Comparison of ENCODE assay signal across 23 cellular contexts in the genomic region with DNA sequence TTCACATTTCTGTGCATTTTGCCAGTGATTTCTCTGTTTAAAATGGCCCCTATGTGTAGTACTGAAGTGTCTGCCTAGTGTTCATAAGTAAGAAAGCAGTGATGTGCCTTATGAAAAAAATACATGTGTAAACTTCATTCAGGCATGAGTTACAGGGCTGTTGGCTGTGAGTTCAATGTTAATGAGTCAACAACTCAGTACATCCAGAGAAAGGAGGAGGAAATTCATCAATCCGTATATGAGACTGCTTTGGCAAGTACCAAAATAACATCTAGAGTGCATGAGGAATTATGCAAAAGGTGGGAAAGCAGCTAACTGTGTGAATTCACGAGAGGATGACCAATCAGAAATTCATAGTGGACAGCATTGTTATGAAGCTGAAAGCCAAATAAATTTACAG.
"Had no signal": no experiment of that assay in that cellular context is flagged by ENCODE, and none has a peak within 500 bp of the region (broad histone marks: within the 10 kb centered on the region; RNA-seq: fewer than 3 reads in every experiment).

No MANE protein-coding gene starts in this region.

- H3K36me3 ChIP-seq: ascending aorta, breast epithelium, cardiac muscle cell, colonic mucosa had no signal

- H3K27me3 ChIP-seq: ascending aorta, breast epithelium, cardiac muscle cell, colonic mucosa had no signal

- H3K9me3 ChIP-seq: ascending aorta, colonic mucosa had no signal

- H3K4me1 ChIP-seq: ascending aorta, breast epithelium, colonic mucosa had no signal

- DNase-seq: activated CD4-positive, alpha-beta memory T cell treated with anti-CD3 and anti-CD28 coated beads, Interleukin-2, amount 10 ng/mL, durations not matched to agents 7 days and 5 days; activated CD4-positive, alpha-beta T cell treated with anti-CD3 and anti-CD28 coated beads for 1 hour; activated CD4-positive, alpha-beta T cell treated with anti-CD3 and anti-CD28 coated beads for 4 hours; activated CD4-positive, alpha-beta T cell treated with anti-CD3 and anti-CD28 coated beads, Interleukin-2, amount 10 ng/mL, durations not matched to agents 7 days and 5 days; activated CD4-positive, alpha-beta T cell treated with anti-CD3 and anti-CD28 coated beads, Interleukin-2, amount 50 U/mL, for 4 hours; activated CD8-positive, alpha-beta memory T cell treated with anti-CD3 and anti-CD28 coated beads, Interleukin-2, amount 50 U/mL, for 48 hours; activated gamma-delta T cell; activated naive CD4-positive, alpha-beta T cell; activated naive CD4-positive, alpha-beta T cell treated with anti-CD3 and anti-CD28 coated beads, Interleukin-2, amount 10 ng/mL, durations not matched to agents 7 days and 5 days; activated naive CD8-positive, alpha-beta T cell treated with anti-CD3 and anti-CD28 coated beads, Interleukin-2, amount 10 ng/mL, durations not matched to agents 7 days and 5 days; activated T-cell treated with anti-CD3 and anti-CD28 coated beads for 4 hours; activated T-cell treated with anti-CD3 and anti-CD28 coated beads, Interleukin-2, amount 50 U/mL, for 24 hours; activated T-cell treated with anti-CD3 and anti-CD28 coated beads, Interleukin-2, amount 50 U/mL, for 72 hours; central memory CD4-positive, alpha-beta T cell; cerebellar nuclear complex; colonic mucosa; effector memory CD4-positive, alpha-beta T cell; endodermal cell; head of caudate nucleus; T-helper 2 cell had no signal

- H3K27ac ChIP-seq: ascending aorta, breast epithelium, cardiac muscle cell, colonic mucosa had no signal

- H3K4me3 ChIP-seq: ascending aorta, breast epithelium, cardiac muscle cell, colonic mucosa had no signal
